Comparison of ENCODE assay signal across 17 cellular contexts in genomic region chr2:30615926-30616325, GRCh38.
DNase-seq lines count a peak whose midpoint lies in the region; ATAC-seq, FAIRE-seq and TF ChIP-seq lines count a peak whose summit lies in the region.
"Had no signal": no experiment of that assay in that cellular context is flagged by ENCODE, and none has a peak within 500 bp of the region (broad histone marks: within the 10 kb centered on the region; RNA-seq: fewer than 3 reads in every experiment).

No MANE protein-coding gene starts in this region.

- H3K27me3 Mint-ChIP-seq in WTC11 (ENCODE audit: low read depth) = no peaks in the 10 kb centered on the region; the same call in 1 of the 2 replicates
- H3K27me3 Mint-ChIP-seq in activated T-helper 17 cell treated with anti-CD3 and anti-CD28 coated beads, Interleukin-2, amount 50 U/mL, for 72 hours = no peaks in the 10 kb centered on the region
- H3K27me3 Mint-ChIP-seq: B cell; CD4-positive, alpha-beta T cell; IgD-negative memory B cell had no signal

- no peak for TF ChIP-seq POLR2A in H54 (IDR thresholded peaks at IDR 0.05; ENCODE audit: low read depth, low read length)

- H3K4me3 ChIP-seq in cardiac muscle cell = no peak overlapping the region

- peaks cover 39% of the 10 kb centered on the region for H3K4me1 Mint-ChIP-seq in WTC11
- peaks cover 4% of the 10 kb centered on the region for H3K4me1 Mint-ChIP-seq in activated T-helper 17 cell treated with anti-CD3 and anti-CD28 coated beads, Interleukin-2, amount 50 U/mL, for 72 hours

- intact Hi-C loops in left cardiac atrium (cut with DNase I) = no loop called here

- no peaks in the 10 kb centered on the region for H3K36me3 ChIP-seq in cardiac muscle cell

- peaks cover 72% of the 10 kb centered on the region for H3K4me1 ChIP-seq in cardiac muscle cell (ENCODE audit: low read depth)
- no peaks in the 10 kb centered on the region for H3K4me1 ChIP-seq in foreskin keratinocyte

- DNase-seq in cardiac muscle cell (ENCODE audit: low read depth in 1 of 2, low spot score in 1 of 2) (peak in 1 of 2 donors; percentile 30), left cardiac atrium (no peak), H54 (ENCODE audit: insufficient read length, low spot score) (no peak), WTC11 (ENCODE audit: low spot score) (no peak), foreskin keratinocyte (no peak), anterior cingulate cortex (lab: John Stamatoyannopoulos, UW) (no peak)
- DNase-seq: C1 segment of cervical spinal cord; Calu3; CD4-positive, alpha-beta T cell; DMS79; H7 had no signal

- FAIRE-seq in H54 (lab: Jason Lieb, UNC) = peak; percentile 55
- peak; percentile 9 for FAIRE-seq in islet of Langerhans (lab: Jason Lieb, UNC)
- FAIRE-seq: A204.1, GM12892 had no signal

- H3K27ac ChIP-seq in cardiac muscle cell (peak overlapping the region; percentile 34), foreskin keratinocyte (no peak overlapping the region)

- no peak overlapping the region for H3K4me3 Mint-ChIP-seq in WTC11
- no peak overlapping the region for H3K4me3 Mint-ChIP-seq in activated T-helper 17 cell treated with anti-CD3 and anti-CD28 coated beads, Interleukin-2, amount 50 U/mL, for 72 hours
- H3K4me3 Mint-ChIP-seq: B cell; CD4-positive, alpha-beta T cell; IgD-negative memory B cell had no signal

- CTCF ChIA-PET in WTC11 (lab: Charles Lee) = interaction anchor here (0.6 to 1.9 kb wide), 11 partner anchors 12 to 451 kb away, joined by 3 to 6 read pairs (median 4); no protein-coding TSS in a partner anchor

- no peak overlapping the region; the same call in 1 of the 2 replicates for H3K27ac Mint-ChIP-seq in WTC11
- no peak overlapping the region for H3K27ac Mint-ChIP-seq in activated T-helper 17 cell treated with anti-CD3 and anti-CD28 coated beads, Interleukin-2, amount 50 U/mL, for 72 hours
- H3K27ac Mint-ChIP-seq: B cell; CD4-positive, alpha-beta T cell had no signal

- H3K9me3 Mint-ChIP-seq in WTC11 = no peaks in the 10 kb centered on the region
- H3K9me3 Mint-ChIP-seq in activated T-helper 17 cell treated with anti-CD3 and anti-CD28 coated beads, Interleukin-2, amount 50 U/mL, for 72 hours = no peaks in the 10 kb centered on the region
- H3K9me3 Mint-ChIP-seq: CD4-positive, alpha-beta T cell; IgD-negative memory B cell had no signal

- no peak for TF ChIP-seq CTCF in cardiac muscle cell (IDR thresholded peaks at IDR 0.05; ENCODE audit: low read depth, low read length)
- TF ChIP-seq CTCF in WTC11 (IDR thresholded peaks at IDR 0.05) = no peak; the same call in 1 of the 2 replicates
- no peak for TF ChIP-seq CTCF in foreskin keratinocyte (conservative IDR thresholded peaks at IDR 0.05)

- no peaks in the 10 kb centered on the region for H3K36me3 Mint-ChIP-seq in WTC11
- H3K36me3 Mint-ChIP-seq in activated T-helper 17 cell treated with anti-CD3 and anti-CD28 coated beads, Interleukin-2, amount 50 U/mL, for 72 hours (ENCODE audit: low read depth) = peaks cover 6% of the 10 kb centered on the region

- POLR2A ChIA-PET in WTC11 (lab: Charles Lee) = no interaction called here

- H3K9me3 ChIP-seq in cardiac muscle cell (ENCODE audit: low read depth) = no peaks in the 10 kb centered on the region

- no peaks in the 10 kb centered on the region for H3K27me3 ChIP-seq in cardiac muscle cell
- H3K27me3 ChIP-seq in foreskin keratinocyte = no peaks in the 10 kb centered on the region

- ATAC-seq in left cardiac atrium = no peak
- peak; percentile 71 for ATAC-seq in WTC11
- no peak for ATAC-seq in foreskin keratinocyte
- ATAC-seq in activated T-helper 17 cell treated with anti-CD3 and anti-CD28 coated beads, Interleukin-2, amount 50 U/mL, for 72 hours (replicated peaks) = no peak

TF ChIP-seq in WTC11, 78 proteins besides CTCF, POLR2A, EP300 and RAD21 (continues in another document):
- TF ChIP-seq SOX15 (CRISPR knock-in tag; IDR thresholded peaks at IDR 0.05) (no peak), NR3C1 (CRISPR knock-in tag; conservative IDR thresholded peaks at IDR 0.05; ENCODE audit: low read depth) (no peak), MLX (CRISPR knock-in tag; IDR thresholded peaks at IDR 0.05) (no peak), STAT6 (CRISPR knock-in tag; conservative IDR thresholded peaks at IDR 0.05; ENCODE audit: low read depth) (no peak), HMGA2 (CRISPR knock-in tag; IDR thresholded peaks at IDR 0.05) (no peak), ZNF532 (CRISPR knock-in tag; IDR thresholded peaks at IDR 0.05; ENCODE audit: borderline replicate concordance) (no peak), AR (CRISPR knock-in tag; IDR thresholded peaks at IDR 0.05) (no peak)
